ENCODE assay signal across 19 cellular contexts in genomic region chr2:142745691-142746090, GRCh38.
"Had no signal": no experiment of that assay in that cellular context is flagged by ENCODE, and none has a peak within 500 bp of the region (broad histone marks: within the 10 kb centered on the region; RNA-seq: fewer than 3 reads in every experiment).

No MANE protein-coding gene starts in this region.

- H3K4me3 ChIP-seq: gastrocnemius medialis, heart left ventricle, left lung, mucosa of descending colon, right atrium auricular region, skin epidermis, tibial nerve had no signal

- DNase-seq: activated CD4-positive, alpha-beta memory T cell treated with anti-CD3 and anti-CD28 coated beads for 36 hours; activated CD4-positive, alpha-beta T cell treated with anti-CD3 and anti-CD28 coated beads for 36 hours; activated CD8-positive, alpha-beta memory T cell treated with anti-CD3 and anti-CD28 coated beads, Interleukin-2, amount 10 ng/mL, durations not matched to agents 7 days and 5 days; activated naive CD4-positive, alpha-beta T cell treated with anti-CD3 and anti-CD28 coated beads, Interleukin-2, amount 10 ng/mL, durations not matched to agents 7 days and 5 days; activated T-cell treated with anti-CD3 and anti-CD28 coated beads, Interleukin-2, amount 50 U/mL, for 24 hours; effector CD8-positive, alpha-beta T cell; gastrocnemius medialis; heart left ventricle; left lung; mucosa of descending colon; naive thymus-derived CD4-positive, alpha-beta T cell; stimulated activated CD4-positive, alpha-beta T cell treated with anti-CD3 and anti-CD28 coated beads, Interleukin-15, amount 100 ng/mL, for 24 hours; stimulated activated CD4-positive, alpha-beta T cell treated with anti-CD3 and anti-CD28 coated beads, Interleukin-4, amount 100 ng/mL, for 24 hours; stimulated activated naive CD4-positive, alpha-beta T cell; T-helper 17 cell; WERI-Rb-1 had no signal

- H3K4me1 ChIP-seq: gastrocnemius medialis, heart left ventricle, left lung, right atrium auricular region, tibial nerve had no signal

- ATAC-seq: activated CD4-positive, alpha-beta T cell treated with anti-CD3 and anti-CD28 coated beads for 36 hours; activated CD8-positive, alpha-beta memory T cell treated with anti-CD3 and anti-CD28 coated beads, Interleukin-2, amount 10 ng/mL, durations not matched to agents 7 days and 5 days; gastrocnemius medialis; heart left ventricle; left lung; mucosa of descending colon; naive thymus-derived CD4-positive, alpha-beta T cell; T-helper 17 cell had no signal

- H3K36me3 ChIP-seq: gastrocnemius medialis, heart left ventricle, left lung, right atrium auricular region, tibial nerve, WERI-Rb-1 had no signal

- H3K9me3 ChIP-seq: gastrocnemius medialis, mucosa of descending colon had no signal

- H3K27ac ChIP-seq: gastrocnemius medialis, heart left ventricle, left lung, right atrium auricular region, skin epidermis, tibial nerve, WERI-Rb-1 had no signal

- H3K27me3 ChIP-seq: gastrocnemius medialis, heart left ventricle, left lung, right atrium auricular region, tibial nerve had no signal
